12 cellular contexts compared by ENCODE assay signal in genomic region chr11:59574467-59574866, GRCh38. TPM values are rescaled to one million over a fixed set of nuclear protein-coding genes. Genes with fewer than 3 reads are reported as not detected.
DNase-seq lines count a peak whose midpoint lies in the region; ATAC-seq and TF ChIP-seq lines count a peak whose summit lies in the region.
"Had no signal": no experiment of that assay in that cellular context is flagged by ENCODE, and none has a peak within 500 bp of the region (broad histone marks: within the 10 kb centered on the region; RNA-seq: fewer than 3 reads in every experiment).

No MANE protein-coding gene starts in this region.

- no peaks in the 10 kb centered on the region for H3K9me2 ChIP-seq in PC-3 (replicated peaks; ENCODE audit: low read length)

- intact Hi-C loops in PC-3 (cut with micrococcal nuclease) (no loop called here), lower leg skin (cut with DNase I; ENCODE audit: low total_unique reads) (no loop called here)

- peak; percentile 56 for DNase-seq in G401 (ENCODE audit: low spot score)
- DNase-seq in PC-3: no peak
- peak; percentile 92 for DNase-seq in fibroblast of villous mesenchyme (ENCODE audit: low read depth)
- DNase-seq in lower leg skin (ENCODE audit: low spot score in 2 of 2): no peak
- no peak for DNase-seq in DMS153 (lab: John Stamatoyannopoulos, UW)
- DNase-seq in stimulated activated naive CD8-positive, alpha-beta T cell treated with anti-CD3 and anti-CD28 coated beads, Interleukin-15, Interleukin-2, amounts not matched to agents 100 U/mL and 50 U/mL, for 24 hours: no peak
- DNase-seq: activated naive CD8-positive, alpha-beta T cell treated with anti-CD3 and anti-CD28 coated beads, Interleukin-2, amount 10 ng/mL, durations not matched to agents 7 days and 5 days; foreskin keratinocyte; NCI-H1436 treated with DMSO at 0.1 percent for 48 hours; NCI-H748 treated with DMSO at 0.1 percent for 48 hours had no signal

- TF ChIP-seq CTCF in PC-3 (conservative IDR thresholded peaks at IDR 0.05; ENCODE audit: low read depth, low read length) (no peak), fibroblast of villous mesenchyme (IDR thresholded peaks at IDR 0.05; ENCODE audit: insufficient read depth, low read depth, low read length) (no peak), lower leg skin (IDR thresholded peaks at IDR 0.05) (no peak)

- H3K4me3 ChIP-seq in PC-3 (ENCODE audit: low read length): no peak overlapping the region
- no peak overlapping the region for H3K4me3 ChIP-seq in fibroblast of villous mesenchyme (ENCODE audit: low read depth, low read length)
- H3K4me3 ChIP-seq in skeletal muscle tissue (ENCODE audit: low read length in 3 of 3): no peak overlapping the region
- no peak overlapping the region for H3K4me3 ChIP-seq in lower leg skin (ENCODE audit: low read depth, poor library complexity, severe bottlenecking)
- H3K4me3 ChIP-seq: K562 had no signal

- no peaks in the 10 kb centered on the region; the same call in 1 of the 2 replicates for H3K4me1 ChIP-seq in PC-3 (ENCODE audit: insufficient read depth, low read length)
- peaks cover 0 to 5% (median 0%) of the 10 kb centered on the region in 3 donors for H3K4me1 ChIP-seq in skeletal muscle tissue (ENCODE audit: control insufficient read depth in 3 of 3, insufficient read depth in 3 of 3, low read length in 3 of 3)

- H3K4me2 ChIP-seq in PC-3 (ENCODE audit: low read length): no peak overlapping the region

- ATAC-seq in PC-3: peak; percentile 29
- ATAC-seq in stimulated activated naive CD8-positive, alpha-beta T cell treated with anti-CD3 and anti-CD28 coated beads, Interleukin-15, Interleukin-2, amounts not matched to agents 100 U/mL and 50 U/mL, for 24 hours: no peak
- ATAC-seq: foreskin keratinocyte had no signal

- no peaks in the 10 kb centered on the region for H3K79me2 ChIP-seq in PC-3 (ENCODE audit: low read length)

- TF ChIP-seq POLR2A in lower leg skin (IDR thresholded peaks at IDR 0.05): no peak

- CTCF ChIA-PET in PC-3 (lab: Charles Lee): no interaction called here

- 60 to 70% methylated on average over 2 of the region's 2 CpGs for WGBS in lower leg skin, 2 donors

- no TSS peak for BruUV-seq in PC-3 (replicated peaks; lab: Mats Ljungman, UMichigan)

- peaks cover 36% of the 10 kb centered on the region for H3K36me3 ChIP-seq in PC-3 (ENCODE audit: low read depth, low read length)
- H3K36me3 ChIP-seq in skeletal muscle tissue (ENCODE audit: control insufficient read depth in 3 of 3, insufficient read depth in 3 of 3, low read length in 3 of 3): peaks cover 21 to 39% (median 38%) of the 10 kb centered on the region in 3 donors

- no peak overlapping the region for H2AFZ ChIP-seq in PC-3 (ENCODE audit: low read length)

- H3K27ac ChIP-seq in PC-3 (ENCODE audit: low read length): no peak overlapping the region
- peak overlapping the region; percentile 28 for H3K27ac ChIP-seq in skeletal muscle tissue (ENCODE audit: low read depth, low read length)
- H3K27ac ChIP-seq: foreskin keratinocyte had no signal

- H3K27me3 ChIP-seq in PC-3 (ENCODE audit: low read length) (no peaks in the 10 kb centered on the region), skeletal muscle tissue (ENCODE audit: control insufficient read depth in 3 of 3, insufficient read depth in 3 of 3, low read length in 3 of 3) (no peaks in the 10 kb centered on the region)
- H3K27me3 ChIP-seq: foreskin keratinocyte had no signal

- H3F3A ChIP-seq in PC-3 (ENCODE audit: low read length, unreplicated experiment): no peaks in the 10 kb centered on the region

- no peaks in the 10 kb centered on the region for H3K9me3 ChIP-seq in PC-3 (ENCODE audit: low read length)
- H3K9me3 ChIP-seq in skeletal muscle tissue (ENCODE audit: control insufficient read depth in 3 of 3, low read length in 3 of 3): no peaks in the 10 kb centered on the region

- H3K9ac ChIP-seq in PC-3 (ENCODE audit: low read length): no peak overlapping the region
- H3K9ac ChIP-seq in skeletal muscle tissue (ENCODE audit: low read depth in 1 of 3, low read length in 3 of 3): no peak overlapping the region

- H4K20me1 ChIP-seq in PC-3 (ENCODE audit: low read length): no peaks in the 10 kb centered on the region

- in situ Hi-C loops in G401 (cut with HindIII; ENCODE audit: low sequenced_read_pairs): no loop called here

- POLR2A ChIA-PET in PC-3 (lab: Charles Lee; ENCODE audit: unreplicated experiment): no interaction called here

RNA-seq across cellular contexts. Expression of gene OSBP, which starts 41.1 kb away (rescaled TPM):
- 66.3 and 74.1 TPM in 2 replicates for total RNA-seq in G401 (2014; rRNA removed; shearing (Covaris generic))
- total RNA-seq in PC-3 (2014; rRNA removed) (36.3 and 59.4 TPM in 2 replicates), fibroblast of villous mesenchyme (34.8 and 44.0 TPM in 2 replicates), skeletal muscle tissue (60.5 TPM), lower leg skin (10 to 100 TPM; 42.4 to 52.9 (median 43.8) TPM)

Comparison
In these comparisons a context has a peak if more than half of its experiments do, and no peak if none do; other contexts are left out.
1. DNase-seq: peak in G401 (single experiment) and fibroblast of villous mesenchyme (single experiment); none in PC-3 (single experiment), lower leg skin (0 of 2), DMS153 (single experiment) and stimulated activated naive CD8-positive, alpha-beta T cell treated with anti-CD3 and anti-CD28 coated beads, Interleukin-15, Interleukin-2, amounts not matched to agents 100 U/mL and 50 U/mL, for 24 hours (single experiment).